In genomic region chr12:76764856-76765255, GRCh38 we compare ENCODE assay signal across 8 cellular contexts. TPM values are rescaled to one million over a fixed set of nuclear protein-coding genes. Genes with fewer than 3 reads are reported as not detected.
DNase-seq lines count a peak whose midpoint lies in the region; ATAC-seq and TF ChIP-seq lines count a peak whose summit lies in the region.

No MANE protein-coding gene starts in this region.

- no peaks in the 10 kb centered on the region for H3K27me3 ChIP-seq in iPS-15b (ENCODE audit: control insufficient read depth, insufficient read depth, low read length)

- H3K4me3 ChIP-seq in HFF-Myc (replicated peaks; ENCODE audit: low read depth, low read length) (peak overlapping the region; percentile 69), iPS-15b (ENCODE audit: low read depth, low read length) (peak overlapping the region; percentile 95)

- no peak for ATAC-seq in activated T-helper 17 cell treated with anti-CD3 and anti-CD28 coated beads, Interleukin-2, amount 50 U/mL, for 72 hours (replicated peaks)
- no peak for ATAC-seq in stimulated activated effector memory CD8-positive, alpha-beta T cell treated with anti-CD3 and anti-CD28 coated beads, Interleukin-12 subunit alpha, Interleukin-12 subunit beta, amount 100 ng/mL, for 72 hours
- ATAC-seq in HG02623 (IDR thresholded peaks at IDR 0.05; ENCODE audit: unreplicated experiment) (no peak), HG03432 (IDR thresholded peaks at IDR 0.05; ENCODE audit: unreplicated experiment) (no peak)

- H3K27ac Mint-ChIP-seq in activated T-helper 17 cell treated with anti-CD3 and anti-CD28 coated beads, Interleukin-2, amount 50 U/mL, for 72 hours = peak overlapping the region; percentile 95
- H3K27ac Mint-ChIP-seq in stimulated activated effector memory CD8-positive, alpha-beta T cell treated with anti-CD3 and anti-CD28 coated beads, Interleukin-12 subunit alpha, Interleukin-12 subunit beta, amount 100 ng/mL, for 72 hours = peak overlapping the region; percentile 95

- H3K4me1 Mint-ChIP-seq in activated T-helper 17 cell treated with anti-CD3 and anti-CD28 coated beads, Interleukin-2, amount 50 U/mL, for 72 hours = peaks cover 12% of the 10 kb centered on the region
- H3K4me1 Mint-ChIP-seq in stimulated activated effector memory CD8-positive, alpha-beta T cell treated with anti-CD3 and anti-CD28 coated beads, Interleukin-12 subunit alpha, Interleukin-12 subunit beta, amount 100 ng/mL, for 72 hours = peaks cover 35% of the 10 kb centered on the region

- peak overlapping the region; percentile 91 for H3K9ac ChIP-seq in iPS-15b (ENCODE audit: low read depth, low read length)

- DNase-seq in Ammon's horn (ENCODE audit: low spot score) (peak; percentile 37), HFF-Myc (ENCODE audit: extremely low read depth, low read depth) (no peak), NK-92 (lab: John Stamatoyannopoulos, UW; ENCODE audit: unreplicated experiment) (no peak)
- DNase-seq in stimulated activated effector memory CD8-positive, alpha-beta T cell treated with anti-CD3 and anti-CD28 coated beads, Interleukin-12 subunit alpha, Interleukin-12 subunit beta, amount 100 ng/mL, for 72 hours (ENCODE audit: low spot score in 2 of 2) = no peak

- H3K9me3 Mint-ChIP-seq in activated T-helper 17 cell treated with anti-CD3 and anti-CD28 coated beads, Interleukin-2, amount 50 U/mL, for 72 hours = no peaks in the 10 kb centered on the region
- no peaks in the 10 kb centered on the region for H3K9me3 Mint-ChIP-seq in stimulated activated effector memory CD8-positive, alpha-beta T cell treated with anti-CD3 and anti-CD28 coated beads, Interleukin-12 subunit alpha, Interleukin-12 subunit beta, amount 100 ng/mL, for 72 hours

- TF ChIP-seq CTCF in HFF-Myc (IDR thresholded peaks at IDR 0.05; ENCODE audit: low read depth, low read length, missing control alignments) = no peak

- H3K27me3 Mint-ChIP-seq in activated T-helper 17 cell treated with anti-CD3 and anti-CD28 coated beads, Interleukin-2, amount 50 U/mL, for 72 hours = no peaks in the 10 kb centered on the region

- no peaks in the 10 kb centered on the region for H3K36me3 ChIP-seq in iPS-15b (ENCODE audit: control insufficient read depth, insufficient read depth, low read length)

- peak overlapping the region; percentile 96 for H3K4me3 Mint-ChIP-seq in activated T-helper 17 cell treated with anti-CD3 and anti-CD28 coated beads, Interleukin-2, amount 50 U/mL, for 72 hours
- H3K4me3 Mint-ChIP-seq in stimulated activated effector memory CD8-positive, alpha-beta T cell treated with anti-CD3 and anti-CD28 coated beads, Interleukin-12 subunit alpha, Interleukin-12 subunit beta, amount 100 ng/mL, for 72 hours = peak overlapping the region; percentile 92

- H3K9me3 ChIP-seq in iPS-15b (ENCODE audit: control insufficient read depth, insufficient read depth, low read length) = no peaks in the 10 kb centered on the region

- H3K4me1 ChIP-seq in iPS-15b (ENCODE audit: control insufficient read depth, insufficient read depth, low read length) = peaks cover 3% of the 10 kb centered on the region

- H3K36me3 Mint-ChIP-seq in activated T-helper 17 cell treated with anti-CD3 and anti-CD28 coated beads, Interleukin-2, amount 50 U/mL, for 72 hours (ENCODE audit: low read depth) = peaks cover 10% of the 10 kb centered on the region
- H3K36me3 Mint-ChIP-seq in stimulated activated effector memory CD8-positive, alpha-beta T cell treated with anti-CD3 and anti-CD28 coated beads, Interleukin-12 subunit alpha, Interleukin-12 subunit beta, amount 100 ng/mL, for 72 hours = peaks cover 23% of the 10 kb centered on the region

RNA-seq across cellular contexts. Expression of gene ZDHHC17, which starts 0.9 kb away (rescaled TPM):
- total RNA-seq in activated T-helper 17 cell treated with anti-CD3 and anti-CD28 coated beads, Interleukin-2, amount 50 U/mL, for 72 hours = 10 to 100 TPM; 26.4 to 48.2 TPM
